Comparison of ENCODE assay signal across 8 cellular contexts in genomic region chr11:59172345-59173079, GRCh38. TPM values are rescaled to one million over a fixed set of nuclear protein-coding genes. Genes with fewer than 3 reads are reported as not detected.
A peak's percentile ranks its signal among the peaks of the same experiment; 100 is the strongest.
DNase-seq lines count a peak whose midpoint lies in the region; ATAC-seq and TF ChIP-seq lines count a peak whose summit lies in the region.

No MANE protein-coding gene starts in this region.

- H3K4me3 ChIP-seq in HL-60 (replicated peaks; ENCODE audit: insufficient read depth, low read length) = peak overlapping the region; percentile 63
- H3K4me3 ChIP-seq in trophoblast cell (ENCODE audit: low read depth, low read length) = peak overlapping the region; percentile 94

- H3K23ac ChIP-seq in trophoblast cell (ENCODE audit: low read length) = no peak overlapping the region

- H3K9ac ChIP-seq in trophoblast cell (ENCODE audit: low read length) = peak overlapping the region; percentile 86

- no CpG with 5 or more reads among the region's 70 CpGs for WGBS in trophoblast cell (ENCODE audit: extremely low coverage, insufficient coverage, insufficient read length)

- peaks cover 23% of the 10 kb centered on the region for H3K27me3 Mint-ChIP-seq in activated T-cell treated with anti-CD3 and anti-CD28 coated beads, Interleukin-2, amount 50 U/mL, for 72 hours (ENCODE audit: low read depth)
- peaks cover 5% of the 10 kb centered on the region for H3K27me3 Mint-ChIP-seq in glutamatergic neuron (ENCODE audit: unreplicated experiment)

- H3K4ac ChIP-seq in trophoblast cell (ENCODE audit: low read depth, low read length) = peak overlapping the region; percentile 90

- H2AK5ac ChIP-seq in trophoblast cell (ENCODE audit: low read length) = no peak overlapping the region

- H3K4me3 Mint-ChIP-seq in activated T-cell treated with anti-CD3 and anti-CD28 coated beads, Interleukin-2, amount 50 U/mL, for 72 hours = peak overlapping the region; percentile 86 to 88
- H3K4me3 Mint-ChIP-seq in glutamatergic neuron (ENCODE audit: unreplicated experiment) = peak overlapping the region; percentile 91

- no peak for TF ChIP-seq CTCF in GM10266 (IDR thresholded peaks at IDR 0.05; ENCODE audit: control insufficient read depth, insufficient read depth, low read depth, missing control alignments)
- no peak for TF ChIP-seq CTCF in HL-60 (IDR thresholded peaks at IDR 0.05; ENCODE audit: insufficient read depth, low read length)
- no peak for TF ChIP-seq CTCF in glutamatergic neuron (IDR thresholded peaks at IDR 0.05; ENCODE audit: partially characterized antibody, unreplicated experiment)

- no peak overlapping the region for H3K27ac Mint-ChIP-seq in activated T-cell treated with anti-CD3 and anti-CD28 coated beads, Interleukin-2, amount 50 U/mL, for 72 hours
- no peak overlapping the region for H3K27ac Mint-ChIP-seq in glutamatergic neuron (ENCODE audit: unreplicated experiment)

- peak; percentile 28 for ATAC-seq in GM21423 (IDR thresholded peaks at IDR 0.05; ENCODE audit: unreplicated experiment)
- peak; percentile 38 to 55 for ATAC-seq in activated T-cell treated with anti-CD3 and anti-CD28 coated beads, Interleukin-2, amount 50 U/mL, for 72 hours (replicated peaks in 1 of 2)

- peaks cover 15% of the 10 kb centered on the region for H3K79me2 ChIP-seq in trophoblast cell (ENCODE audit: control insufficient read depth, insufficient read depth, low read length, poor library complexity)

- peaks cover 16% of the 10 kb centered on the region for H3K27me3 ChIP-seq in HL-60 (ENCODE audit: insufficient read depth, poor library complexity, severe bottlenecking)
- no peaks in the 10 kb centered on the region for H3K27me3 ChIP-seq in trophoblast cell (ENCODE audit: insufficient read depth, low read length)

- no peaks in the 10 kb centered on the region for H3K36me3 ChIP-seq in trophoblast cell (ENCODE audit: control insufficient read depth in 1 of 2, insufficient read depth in 2 of 2, low read length in 2 of 2)

- peak overlapping the region; percentile 81 for H2AFZ ChIP-seq in trophoblast cell (ENCODE audit: insufficient read depth, low read length, poor library complexity)

- peak overlapping the region; percentile 60 for H4K8ac ChIP-seq in trophoblast cell (ENCODE audit: low read depth, low read length)

- H4K91ac ChIP-seq in trophoblast cell (ENCODE audit: low read depth, low read length) = peak overlapping the region; percentile 90

- H3K18ac ChIP-seq in trophoblast cell (ENCODE audit: low read length) = peak overlapping the region; percentile 95

- no peaks in the 10 kb centered on the region for H3K9me3 Mint-ChIP-seq in activated T-cell treated with anti-CD3 and anti-CD28 coated beads, Interleukin-2, amount 50 U/mL, for 72 hours
- H3K9me3 Mint-ChIP-seq in glutamatergic neuron (ENCODE audit: unreplicated experiment) = peaks cover 8% of the 10 kb centered on the region

- H3K4me1 ChIP-seq in trophoblast cell (ENCODE audit: control insufficient read depth in 1 of 2, insufficient read depth in 2 of 2, low read length in 2 of 2) = peaks cover 18 to 24% of the 10 kb centered on the region in 2 experiments

- H3K9me3 ChIP-seq in trophoblast cell (ENCODE audit: insufficient read depth, low read depth, low read length) = no peaks in the 10 kb centered on the region

- peak overlapping the region; percentile 93 for H3K14ac ChIP-seq in trophoblast cell (ENCODE audit: low read length)

- H3K27ac ChIP-seq in HL-60 (replicated peaks) (no peak overlapping the region), trophoblast cell (ENCODE audit: low read depth, low read length) (peak overlapping the region; percentile 88)

- peaks cover 0 to 2% of the 10 kb centered on the region in 2 donors for H3K36me3 Mint-ChIP-seq in activated T-cell treated with anti-CD3 and anti-CD28 coated beads, Interleukin-2, amount 50 U/mL, for 72 hours (ENCODE audit: insufficient read depth in 2 of 2)
- H3K36me3 Mint-ChIP-seq in glutamatergic neuron (ENCODE audit: unreplicated experiment) = no peaks in the 10 kb centered on the region

- DNase-seq in GM10266 (ENCODE audit: extremely low spot score) = peak; percentile 72
- DNase-seq in HL-60 (ENCODE audit: low read depth in 1 of 2, low spot score in 1 of 2) = no peak
- peak; percentile 28 to 31 for DNase-seq in activated T-cell treated with anti-CD3 and anti-CD28 coated beads, Interleukin-2, amount 50 U/mL, for 72 hours
- peak; percentile 48 for DNase-seq in glutamatergic neuron
- peak; percentile 67 for DNase-seq in trophoblast cell
- no peak for DNase-seq in HCEC 1CT
- DNase-seq in NCI-H2171 treated with DMSO at 0.1 percent for 48 hours (lab: John Stamatoyannopoulos, UW) = no peak

- peak overlapping the region; percentile 98 for H3K4me2 ChIP-seq in trophoblast cell (ENCODE audit: low read length)

- H3K4me1 Mint-ChIP-seq in activated T-cell treated with anti-CD3 and anti-CD28 coated beads, Interleukin-2, amount 50 U/mL, for 72 hours (ENCODE audit: low read depth) = peaks cover 26% of the 10 kb centered on the region
- H3K4me1 Mint-ChIP-seq in glutamatergic neuron (ENCODE audit: low read depth, unreplicated experiment) = peaks cover 4% of the 10 kb centered on the region

- H2BK120ac ChIP-seq in trophoblast cell (ENCODE audit: insufficient read depth, low read length, poor library complexity) = peak overlapping the region; percentile 46

- H2BK5ac ChIP-seq in trophoblast cell (ENCODE audit: low read depth, low read length, poor library complexity) = peak overlapping the region; percentile 80

- peak overlapping the region; percentile 62 for H4K12ac ChIP-seq in trophoblast cell (ENCODE audit: low read depth, low read length)

- H2BK12ac ChIP-seq in trophoblast cell (ENCODE audit: low read length) = no peak overlapping the region

- H3K79me1 ChIP-seq in trophoblast cell (ENCODE audit: low read length) = peaks cover 30% of the 10 kb centered on the region

RNA-seq across cellular contexts. Expression of gene DTX4, which starts 0.6 kb away (rescaled TPM):
- total RNA-seq in activated T-cell treated with anti-CD3 and anti-CD28 coated beads, Interleukin-2, amount 50 U/mL, for 72 hours = under 1 TPM in 1 of 2 donors, not detected in 1; 0.70 TPM
- 4.1 TPM for total RNA-seq in glutamatergic neuron (ENCODE audit: unreplicated experiment)
- 20.6 and 20.9 TPM in 2 replicates for polyA plus RNA-seq in trophoblast cell (2013)

RNA-seq across cellular contexts. Expression of gene FAM111A, which starts 29.9 kb away (rescaled TPM):
- 100 to 1,000 TPM; 117 to 140 TPM for total RNA-seq in activated T-cell treated with anti-CD3 and anti-CD28 coated beads, Interleukin-2, amount 50 U/mL, for 72 hours
- 3.1 TPM for total RNA-seq in glutamatergic neuron (ENCODE audit: unreplicated experiment)
- 16.6 and 19.2 TPM in 2 replicates for polyA plus RNA-seq in trophoblast cell (2013)

RNA-seq across cellular contexts. Expression of gene MPEG1, which starts 40.2 kb away (rescaled TPM):
- total RNA-seq in activated T-cell treated with anti-CD3 and anti-CD28 coated beads, Interleukin-2, amount 50 U/mL, for 72 hours = under 1 TPM in 1 of 2 donors, not detected in 1; 0.05 TPM
- not detected for total RNA-seq in glutamatergic neuron (ENCODE audit: unreplicated experiment)
- not detected in 2 replicates for polyA plus RNA-seq in trophoblast cell (2013)

Comparison
In these comparisons a context has a peak if more than half of its experiments do, and no peak if none do; other contexts are left out.
1. DNase-seq: peak in GM10266 (single experiment), activated T-cell treated with anti-CD3 and anti-CD28 coated beads, Interleukin-2, amount 50 U/mL, for 72 hours (2 of 2), glutamatergic neuron (single experiment) and trophoblast cell (2 of 2); none in HL-60 (0 of 2), HCEC 1CT (single experiment) and NCI-H2171 treated with DMSO at 0.1 percent for 48 hours (single experiment).
2. RNA of gene FAM111A, which starts 29.9 kb away (total RNA-seq): 117 to 140 TPM in activated T-cell treated with anti-CD3 and anti-CD28 coated beads, Interleukin-2, amount 50 U/mL, for 72 hours; 3.1 TPM in glutamatergic neuron (single experiment); every median in the first group is over 10 times any median in the second.